Comparison of ENCODE assay signal across 19 cellular contexts in the genomic region with DNA sequence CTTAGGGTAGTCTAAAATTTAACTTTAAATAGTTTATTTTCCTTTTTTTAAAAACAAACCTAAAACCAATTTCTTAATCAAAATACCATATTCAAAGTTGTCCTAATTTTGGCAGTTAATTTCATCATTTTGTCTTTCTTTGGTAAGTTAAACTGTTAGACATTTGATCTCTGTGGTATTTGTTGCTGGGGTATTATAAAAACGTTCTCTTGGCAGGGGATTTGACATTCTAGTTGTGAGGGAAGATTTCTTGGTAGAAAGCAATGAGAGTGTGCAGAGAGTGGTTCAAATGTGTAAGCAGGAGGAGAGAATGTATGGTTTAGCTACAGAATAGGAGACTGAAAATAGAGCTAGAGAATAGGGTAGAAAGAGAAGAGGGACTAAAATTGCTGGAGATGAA. TPM values are rescaled to one million over a fixed set of nuclear protein-coding genes. Genes with fewer than 3 reads are reported as not detected.
"Had no signal": no experiment of that assay in that cellular context is flagged by ENCODE, and none has a peak within 500 bp of the region (broad histone marks: within the 10 kb centered on the region; RNA-seq: fewer than 3 reads in every experiment).

No MANE protein-coding gene starts in this region.

- H3K27ac Mint-ChIP-seq: activated T-helper 1 cell treated with anti-CD3 and anti-CD28 coated beads, Interleukin-12 subunit alpha, Interleukin-12 subunit beta, Interleukin-2, Interleukin-4 antibody, amounts not matched to agents 30 ng/mL and 10 ng/mL and 1 ng/mL, durations not matched to agents 14 hours and 24 hours and 36 hours; naive thymus-derived CD8-positive, alpha-beta T cell had no signal

- H3K9me3 ChIP-seq: body of pancreas, mucosa of descending colon, suprapubic skin, upper lobe of right lung had no signal

- H3K27me3 Mint-ChIP-seq: central memory CD8-positive, alpha-beta T cell had no signal

- DNase-seq: activated CD4-positive, alpha-beta T cell treated with anti-CD3 and anti-CD28 coated beads for 4 hours; activated naive CD4-positive, alpha-beta T cell treated with Interleukin-2 at 50 U/mL for 16 hours; body of pancreas; dermis blood vessel endothelial cell; left colon; mucosa of descending colon; naive thymus-derived CD8-positive, alpha-beta T cell; occipital lobe; stimulated activated CD4-positive, alpha-beta T cell treated with anti-CD3 and anti-CD28 coated beads, Interleukin-2, amount 100 ng/mL, for 24 hours; stimulated activated naive CD8-positive, alpha-beta T cell treated with anti-CD3 and anti-CD28 coated beads, Interleukin-15, Interleukin-2, amounts not matched to agents 100 U/mL and 50 U/mL, for 24 hours; SW 1271 had no signal

- H2AFZ ChIP-seq: hepatocyte had no signal

- H3K36me3 Mint-ChIP-seq: naive thymus-derived CD8-positive, alpha-beta T cell had no signal

- H3K4me3 Mint-ChIP-seq: activated T-helper 1 cell treated with anti-CD3 and anti-CD28 coated beads, Interleukin-12 subunit alpha, Interleukin-12 subunit beta, Interleukin-2, Interleukin-4 antibody, amounts not matched to agents 30 ng/mL and 10 ng/mL and 1 ng/mL, durations not matched to agents 14 hours and 24 hours and 36 hours; central memory CD8-positive, alpha-beta T cell; naive thymus-derived CD8-positive, alpha-beta T cell had no signal

- H3K9me3 Mint-ChIP-seq: activated T-helper 1 cell treated with anti-CD3 and anti-CD28 coated beads, Interleukin-12 subunit alpha, Interleukin-12 subunit beta, Interleukin-2, Interleukin-4 antibody, amounts not matched to agents 30 ng/mL and 10 ng/mL and 1 ng/mL, durations not matched to agents 14 hours and 24 hours and 36 hours; naive thymus-derived CD8-positive, alpha-beta T cell had no signal

- H3K36me3 ChIP-seq: suprapubic skin, upper lobe of right lung had no signal

- H3K4me3 ChIP-seq: body of pancreas, hepatocyte, lung, mucosa of descending colon, suprapubic skin, upper lobe of right lung had no signal

- ATAC-seq: body of pancreas; left colon; mucosa of descending colon; naive thymus-derived CD8-positive, alpha-beta T cell; sciatic nerve; stimulated activated naive CD8-positive, alpha-beta T cell treated with anti-CD3 and anti-CD28 coated beads, Interleukin-15, Interleukin-2, amounts not matched to agents 100 U/mL and 50 U/mL, for 24 hours; upper lobe of right lung had no signal

- H3K27me3 ChIP-seq: body of pancreas, hepatocyte, suprapubic skin, upper lobe of right lung had no signal

- H3K4me2 ChIP-seq: hepatocyte had no signal

- H3K4me1 Mint-ChIP-seq: central memory CD8-positive, alpha-beta T cell; naive thymus-derived CD8-positive, alpha-beta T cell had no signal

- H3K4me1 ChIP-seq: suprapubic skin, upper lobe of right lung had no signal

- H3K27ac ChIP-seq: body of pancreas, hepatocyte, suprapubic skin, upper lobe of right lung, VCaP had no signal

RNA-seq across cellular contexts. Expression of a gene that starts 14.6 kb away (rescaled TPM):
- total RNA-seq: activated T-helper 1 cell treated with anti-CD3 and anti-CD28 coated beads, Interleukin-12 subunit alpha, Interleukin-12 subunit beta, Interleukin-2, Interleukin-4 antibody, amounts not matched to agents 30 ng/mL and 10 ng/mL and 1 ng/mL, durations not matched to agents 14 hours and 24 hours and 36 hours; naive thymus-derived CD8-positive, alpha-beta T cell had no signal
- polyA plus RNA-seq: naive thymus-derived CD8-positive, alpha-beta T cell had no signal
